Comparison of ENCODE assay signal across 1 cellular context in the genomic region with DNA sequence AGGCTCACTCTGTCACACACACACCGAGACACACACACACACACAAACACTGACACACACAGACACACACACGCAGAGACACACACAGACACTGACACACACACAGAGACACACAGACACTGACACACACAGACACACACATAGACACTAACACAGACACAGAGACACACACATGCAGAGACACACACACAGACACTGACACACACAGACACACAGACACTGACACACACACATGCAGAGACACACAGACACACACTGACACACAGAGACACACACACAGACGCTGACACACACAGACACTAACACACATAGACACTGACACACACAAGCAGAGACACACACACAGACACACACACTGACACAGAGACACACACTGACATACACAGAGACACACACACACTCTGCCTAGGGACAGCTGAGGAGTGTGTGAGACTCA.
TF ChIP-seq lines count a peak whose summit lies in the region.

No MANE protein-coding gene starts in this region.

TF ChIP-seq in GM12878, 131 proteins besides CTCF, POLR2A, EP300 and RAD21:
- TF ChIP-seq, protein P1, sequence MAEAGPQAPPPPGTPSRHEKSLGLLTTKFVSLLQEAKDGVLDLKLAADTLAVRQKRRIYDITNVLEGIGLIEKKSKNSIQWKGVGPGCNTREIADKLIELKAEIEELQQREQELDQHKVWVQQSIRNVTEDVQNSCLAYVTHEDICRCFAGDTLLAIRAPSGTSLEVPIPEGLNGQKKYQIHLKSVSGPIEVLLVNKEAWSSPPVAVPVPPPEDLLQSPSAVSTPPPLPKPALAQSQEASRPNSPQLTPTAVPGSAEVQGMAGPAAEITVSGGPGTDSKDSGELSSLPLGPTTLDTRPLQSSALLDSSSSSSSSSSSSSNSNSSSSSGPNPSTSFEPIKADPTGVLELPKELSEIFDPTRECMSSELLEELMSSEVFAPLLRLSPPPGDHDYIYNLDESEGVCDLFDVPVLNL (IDR thresholded peaks at IDR 0.05; ENCODE audit: low read depth, low read length) = no peak
- TF ChIP-seq MXI1 (IDR thresholded peaks at IDR 0.05; ENCODE audit: low read depth, low read length) (no peak), NR2C2 (IDR thresholded peaks at IDR 0.05; ENCODE audit: borderline replicate concordance, control insufficient read depth, insufficient read length, low read depth) (peak; percentile 54), RCOR1 (conservative IDR thresholded peaks at IDR 0.05; ENCODE audit: low read depth, low read length) (no peak), KLF5 (IDR thresholded peaks at IDR 0.05; ENCODE audit: partially characterized antibody) (no peak), GATAD2B (conservative IDR thresholded peaks at IDR 0.05; ENCODE audit: low read depth) (no peak), CREM (IDR thresholded peaks at IDR 0.05; ENCODE audit: low read depth) (no peak), FOXK2 (IDR thresholded peaks at IDR 0.05) (peak; percentile 46; the same call in 1 of the 2 replicates), HDGF (IDR thresholded peaks at IDR 0.05) (peak; percentile 90), HCFC1 (IDR thresholded peaks at IDR 0.05; ENCODE audit: low read length) (no peak)
- TF ChIP-seq, protein P2, sequence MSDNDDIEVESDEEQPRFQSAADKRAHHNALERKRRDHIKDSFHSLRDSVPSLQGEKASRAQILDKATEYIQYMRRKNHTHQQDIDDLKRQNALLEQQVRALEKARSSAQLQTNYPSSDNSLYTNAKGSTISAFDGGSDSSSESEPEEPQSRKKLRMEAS (IDR thresholded peaks at IDR 0.05; ENCODE audit: low read depth, low read length) = no peak
- TF ChIP-seq, protein P3, sequence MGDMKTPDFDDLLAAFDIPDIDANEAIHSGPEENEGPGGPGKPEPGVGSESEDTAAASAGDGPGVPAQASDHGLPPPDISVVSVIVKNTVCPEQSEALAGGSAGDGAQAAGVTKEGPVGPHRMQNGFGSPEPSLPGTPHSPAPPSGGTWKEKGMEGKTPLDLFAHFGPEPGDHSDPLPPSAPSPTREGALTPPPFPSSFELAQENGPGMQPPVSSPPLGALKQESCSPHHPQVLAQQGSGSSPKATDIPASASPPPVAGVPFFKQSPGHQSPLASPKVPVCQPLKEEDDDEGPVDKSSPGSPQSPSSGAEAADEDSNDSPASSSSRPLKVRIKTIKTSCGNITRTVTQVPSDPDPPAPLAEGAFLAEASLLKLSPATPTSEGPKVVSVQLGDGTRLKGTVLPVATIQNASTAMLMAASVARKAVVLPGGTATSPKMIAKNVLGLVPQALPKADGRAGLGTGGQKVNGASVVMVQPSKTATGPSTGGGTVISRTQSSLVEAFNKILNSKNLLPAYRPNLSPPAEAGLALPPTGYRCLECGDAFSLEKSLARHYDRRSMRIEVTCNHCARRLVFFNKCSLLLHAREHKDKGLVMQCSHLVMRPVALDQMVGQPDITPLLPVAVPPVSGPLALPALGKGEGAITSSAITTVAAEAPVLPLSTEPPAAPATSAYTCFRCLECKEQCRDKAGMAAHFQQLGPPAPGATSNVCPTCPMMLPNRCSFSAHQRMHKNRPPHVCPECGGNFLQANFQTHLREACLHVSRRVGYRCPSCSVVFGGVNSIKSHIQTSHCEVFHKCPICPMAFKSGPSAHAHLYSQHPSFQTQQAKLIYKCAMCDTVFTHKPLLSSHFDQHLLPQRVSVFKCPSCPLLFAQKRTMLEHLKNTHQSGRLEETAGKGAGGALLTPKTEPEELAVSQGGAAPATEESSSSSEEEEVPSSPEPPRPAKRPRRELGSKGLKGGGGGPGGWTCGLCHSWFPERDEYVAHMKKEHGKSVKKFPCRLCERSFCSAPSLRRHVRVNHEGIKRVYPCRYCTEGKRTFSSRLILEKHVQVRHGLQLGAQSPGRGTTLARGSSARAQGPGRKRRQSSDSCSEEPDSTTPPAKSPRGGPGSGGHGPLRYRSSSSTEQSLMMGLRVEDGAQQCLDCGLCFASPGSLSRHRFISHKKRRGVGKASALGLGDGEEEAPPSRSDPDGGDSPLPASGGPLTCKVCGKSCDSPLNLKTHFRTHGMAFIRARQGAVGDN (IDR thresholded peaks at IDR 0.05) = no peak
- TF ChIP-seq, protein P4, sequence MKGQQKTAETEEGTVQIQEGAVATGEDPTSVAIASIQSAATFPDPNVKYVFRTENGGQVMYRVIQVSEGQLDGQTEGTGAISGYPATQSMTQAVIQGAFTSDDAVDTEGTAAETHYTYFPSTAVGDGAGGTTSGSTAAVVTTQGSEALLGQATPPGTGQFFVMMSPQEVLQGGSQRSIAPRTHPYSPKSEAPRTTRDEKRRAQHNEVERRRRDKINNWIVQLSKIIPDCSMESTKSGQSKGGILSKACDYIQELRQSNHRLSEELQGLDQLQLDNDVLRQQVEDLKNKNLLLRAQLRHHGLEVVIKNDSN (IDR thresholded peaks at IDR 0.05; ENCODE audit: borderline replicate concordance, extremely low read length, insufficient read depth, low read depth, low read length) = no peak
- TF ChIP-seq, protein P5, sequence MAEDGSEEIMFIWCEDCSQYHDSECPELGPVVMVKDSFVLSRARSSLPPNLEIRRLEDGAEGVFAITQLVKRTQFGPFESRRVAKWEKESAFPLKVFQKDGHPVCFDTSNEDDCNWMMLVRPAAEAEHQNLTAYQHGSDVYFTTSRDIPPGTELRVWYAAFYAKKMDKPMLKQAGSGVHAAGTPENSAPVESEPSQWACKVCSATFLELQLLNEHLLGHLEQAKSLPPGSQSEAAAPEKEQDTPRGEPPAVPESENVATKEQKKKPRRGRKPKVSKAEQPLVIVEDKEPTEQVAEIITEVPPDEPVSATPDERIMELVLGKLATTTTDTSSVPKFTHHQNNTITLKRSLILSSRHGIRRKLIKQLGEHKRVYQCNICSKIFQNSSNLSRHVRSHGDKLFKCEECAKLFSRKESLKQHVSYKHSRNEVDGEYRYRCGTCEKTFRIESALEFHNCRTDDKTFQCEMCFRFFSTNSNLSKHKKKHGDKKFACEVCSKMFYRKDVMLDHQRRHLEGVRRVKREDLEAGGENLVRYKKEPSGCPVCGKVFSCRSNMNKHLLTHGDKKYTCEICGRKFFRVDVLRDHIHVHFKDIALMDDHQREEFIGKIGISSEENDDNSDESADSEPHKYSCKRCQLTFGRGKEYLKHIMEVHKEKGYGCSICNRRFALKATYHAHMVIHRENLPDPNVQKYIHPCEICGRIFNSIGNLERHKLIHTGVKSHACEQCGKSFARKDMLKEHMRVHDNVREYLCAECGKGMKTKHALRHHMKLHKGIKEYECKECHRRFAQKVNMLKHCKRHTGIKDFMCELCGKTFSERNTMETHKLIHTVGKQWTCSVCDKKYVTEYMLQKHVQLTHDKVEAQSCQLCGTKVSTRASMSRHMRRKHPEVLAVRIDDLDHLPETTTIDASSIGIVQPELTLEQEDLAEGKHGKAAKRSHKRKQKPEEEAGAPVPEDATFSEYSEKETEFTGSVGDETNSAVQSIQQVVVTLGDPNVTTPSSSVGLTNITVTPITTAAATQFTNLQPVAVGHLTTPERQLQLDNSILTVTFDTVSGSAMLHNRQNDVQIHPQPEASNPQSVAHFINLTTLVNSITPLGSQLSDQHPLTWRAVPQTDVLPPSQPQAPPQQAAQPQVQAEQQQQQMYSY (CRISPR knock-in tag; IDR thresholded peaks at IDR 0.05) = no peak
- TF ChIP-seq, protein P6, sequence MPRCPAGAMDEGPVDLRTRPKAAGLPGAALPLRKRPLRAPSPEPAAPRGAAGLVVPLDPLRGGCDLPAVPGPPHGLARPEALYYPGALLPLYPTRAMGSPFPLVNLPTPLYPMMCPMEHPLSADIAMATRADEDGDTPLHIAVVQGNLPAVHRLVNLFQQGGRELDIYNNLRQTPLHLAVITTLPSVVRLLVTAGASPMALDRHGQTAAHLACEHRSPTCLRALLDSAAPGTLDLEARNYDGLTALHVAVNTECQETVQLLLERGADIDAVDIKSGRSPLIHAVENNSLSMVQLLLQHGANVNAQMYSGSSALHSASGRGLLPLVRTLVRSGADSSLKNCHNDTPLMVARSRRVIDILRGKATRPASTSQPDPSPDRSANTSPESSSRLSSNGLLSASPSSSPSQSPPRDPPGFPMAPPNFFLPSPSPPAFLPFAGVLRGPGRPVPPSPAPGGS (IDR thresholded peaks at IDR 0.05; ENCODE audit: borderline replicate concordance, insufficient read depth, low read depth, low read length, poor library complexity, severe bottlenecking) = peak; percentile 98
- TF ChIP-seq, protein P7, sequence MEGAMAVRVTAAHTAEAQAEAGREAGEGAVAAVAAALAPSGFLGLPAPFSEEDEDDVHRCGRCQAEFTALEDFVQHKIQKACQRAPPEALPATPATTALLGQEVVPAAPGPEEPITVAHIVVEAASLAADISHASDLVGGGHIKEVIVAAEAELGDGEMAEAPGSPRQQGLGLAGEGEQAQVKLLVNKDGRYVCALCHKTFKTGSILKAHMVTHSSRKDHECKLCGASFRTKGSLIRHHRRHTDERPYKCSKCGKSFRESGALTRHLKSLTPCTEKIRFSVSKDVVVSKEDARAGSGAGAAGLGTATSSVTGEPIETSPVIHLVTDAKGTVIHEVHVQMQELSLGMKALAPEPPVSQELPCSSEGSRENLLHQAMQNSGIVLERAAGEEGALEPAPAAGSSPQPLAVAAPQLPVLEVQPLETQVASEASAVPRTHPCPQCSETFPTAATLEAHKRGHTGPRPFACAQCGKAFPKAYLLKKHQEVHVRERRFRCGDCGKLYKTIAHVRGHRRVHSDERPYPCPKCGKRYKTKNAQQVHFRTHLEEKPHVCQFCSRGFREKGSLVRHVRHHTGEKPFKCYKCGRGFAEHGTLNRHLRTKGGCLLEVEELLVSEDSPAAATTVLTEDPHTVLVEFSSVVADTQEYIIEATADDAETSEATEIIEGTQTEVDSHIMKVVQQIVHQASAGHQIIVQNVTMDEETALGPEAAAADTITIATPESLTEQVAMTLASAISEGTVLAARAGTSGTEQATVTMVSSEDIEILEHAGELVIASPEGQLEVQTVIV (IDR thresholded peaks at IDR 0.05; ENCODE audit: borderline replicate concordance, partially characterized antibody) = peak; percentile 17
- TF ChIP-seq, protein P8, sequence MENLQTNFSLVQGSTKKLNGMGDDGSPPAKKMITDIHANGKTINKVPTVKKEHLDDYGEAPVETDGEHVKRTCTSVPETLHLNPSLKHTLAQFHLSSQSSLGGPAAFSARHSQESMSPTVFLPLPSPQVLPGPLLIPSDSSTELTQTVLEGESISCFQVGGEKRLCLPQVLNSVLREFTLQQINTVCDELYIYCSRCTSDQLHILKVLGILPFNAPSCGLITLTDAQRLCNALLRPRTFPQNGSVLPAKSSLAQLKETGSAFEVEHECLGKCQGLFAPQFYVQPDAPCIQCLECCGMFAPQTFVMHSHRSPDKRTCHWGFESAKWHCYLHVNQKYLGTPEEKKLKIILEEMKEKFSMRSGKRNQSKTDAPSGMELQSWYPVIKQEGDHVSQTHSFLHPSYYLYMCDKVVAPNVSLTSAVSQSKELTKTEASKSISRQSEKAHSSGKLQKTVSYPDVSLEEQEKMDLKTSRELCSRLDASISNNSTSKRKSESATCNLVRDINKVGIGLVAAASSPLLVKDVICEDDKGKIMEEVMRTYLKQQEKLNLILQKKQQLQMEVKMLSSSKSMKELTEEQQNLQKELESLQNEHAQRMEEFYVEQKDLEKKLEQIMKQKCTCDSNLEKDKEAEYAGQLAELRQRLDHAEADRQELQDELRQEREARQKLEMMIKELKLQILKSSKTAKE (IDR thresholded peaks at IDR 0.05; ENCODE audit: low read depth, poor library complexity, severe bottlenecking) = no peak
